Comparison of ENCODE assay signal across 11 cellular contexts in the genomic region with DNA sequence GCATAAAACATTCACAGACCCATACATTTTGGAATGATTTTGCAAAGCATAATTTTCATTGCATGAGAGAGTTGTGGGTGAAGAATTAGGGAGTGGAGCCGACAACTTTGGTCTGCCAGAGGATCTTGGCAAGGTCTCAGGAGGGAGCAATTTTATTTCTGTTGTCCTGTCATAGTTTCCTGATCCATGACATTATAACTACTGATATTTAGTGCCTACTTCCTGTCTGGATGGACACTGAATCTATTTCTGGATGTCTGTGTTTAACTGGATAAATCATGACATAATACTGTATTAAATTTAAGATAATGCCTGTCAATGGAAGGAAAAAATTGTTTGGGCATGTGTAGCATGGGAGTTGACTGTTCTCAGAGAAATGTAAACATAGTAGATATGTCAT. TPM values are rescaled to one million over a fixed set of nuclear protein-coding genes. Genes with fewer than 3 reads are reported as not detected.
A peak's percentile ranks its signal among the peaks of the same experiment; 100 is the strongest.
DNase-seq lines count a peak whose midpoint lies in the region; ATAC-seq, FAIRE-seq and TF ChIP-seq lines count a peak whose summit lies in the region.
"Had no signal": no experiment of that assay in that cellular context is flagged by ENCODE, and none has a peak within 500 bp of the region (broad histone marks: within the 10 kb centered on the region; RNA-seq: fewer than 3 reads in every experiment).

No MANE protein-coding gene starts in this region.

- H3K4me2 ChIP-seq in Loucy (ENCODE audit: low read depth, low read length, poor library complexity, severe bottlenecking): peak overlapping the region; percentile 81

- H3K9me2 ChIP-seq in Loucy (replicated peaks; ENCODE audit: low read depth, low read length): no peaks in the 10 kb centered on the region

- H3K36me3 ChIP-seq in Loucy (ENCODE audit: insufficient read depth, low read length): peaks cover 60% of the 10 kb centered on the region
- H3K36me3 ChIP-seq in bronchial epithelial cell (ENCODE audit: control insufficient read depth, insufficient read depth, low read length): no peaks in the 10 kb centered on the region

- peak overlapping the region; percentile 99 for H3K9ac ChIP-seq in Loucy (ENCODE audit: low read depth, low read length, poor library complexity, severe bottlenecking)

- peaks cover 18% of the 10 kb centered on the region for H3F3A ChIP-seq in Loucy (ENCODE audit: low read depth)

- DNase-seq in ELR (ENCODE audit: low read depth) (peak; percentile 51), bronchial epithelial cell (ENCODE audit: low read depth) (peak; percentile 55), skeletal muscle cell (ENCODE audit: low read depth) (no peak), Right ventricle myocardium superior (no peak)
- DNase-seq in activated CD4-positive, alpha-beta T cell treated with anti-CD3 and anti-CD28 coated beads, Interleukin-2, amount 50 U/mL, for 1 hour: no peak
- DNase-seq: effector CD8-positive, alpha-beta T cell; left ventricle myocardium superior; NCI-H774; trophoblast cell had no signal

- no peak for FAIRE-seq in bronchial epithelial cell (lab: Jason Lieb, UNC)

- H3K79me2 ChIP-seq in Loucy (ENCODE audit: insufficient read depth, low read length): peaks cover 88% of the 10 kb centered on the region

- ATAC-seq in Right ventricle myocardium superior (ENCODE audit: poor library complexity) (no peak), HG03457 (IDR thresholded peaks at IDR 0.05; ENCODE audit: unreplicated experiment) (no peak)
- ATAC-seq: left ventricle myocardium superior had no signal

- H4K20me1 ChIP-seq in Loucy (ENCODE audit: insufficient read depth, low read length, poor library complexity, severe bottlenecking): peaks cover 21% of the 10 kb centered on the region

- peak overlapping the region; percentile 87 for H3K4me3 ChIP-seq in Loucy (ENCODE audit: low read length, poor library complexity, severe bottlenecking)
- H3K4me3 ChIP-seq in bronchial epithelial cell (ENCODE audit: low read depth, low read length): no peak overlapping the region
- H3K4me3 ChIP-seq in skeletal muscle cell (ENCODE audit: low read depth, low read length): peak overlapping the region; percentile 87

- peaks cover 39% of the 10 kb centered on the region for H3K27me3 ChIP-seq in Loucy (ENCODE audit: insufficient read depth, low read length, poor library complexity, severe bottlenecking)
- H3K27me3 ChIP-seq in bronchial epithelial cell (ENCODE audit: control insufficient read depth, insufficient read depth, low read length): no peaks in the 10 kb centered on the region

- TF ChIP-seq CTCF in Loucy (conservative IDR thresholded peaks at IDR 0.05; ENCODE audit: low read length) (no peak), bronchial epithelial cell (IDR thresholded peaks at IDR 0.05; ENCODE audit: insufficient read depth, low read length, severe bottlenecking) (no peak)

- H3K9me3 ChIP-seq in Loucy (ENCODE audit: insufficient read depth, low read depth, low read length): no peaks in the 10 kb centered on the region

- peaks cover 49% of the 10 kb centered on the region for H3K4me1 ChIP-seq in Loucy (ENCODE audit: insufficient read depth, low read length, poor library complexity, severe bottlenecking)

- no peak overlapping the region for H2AFZ ChIP-seq in Loucy (ENCODE audit: low read length)

- intact Hi-C loops in Right ventricle myocardium superior (cut with DNase I): no loop called here

RNA-seq across cellular contexts. Expression of gene ITGA4, which starts 2.5 kb away (rescaled TPM):
- total RNA-seq in bronchial epithelial cell (under 0.01 and 0.79 TPM in 2 replicates), Right ventricle myocardium superior (0.89 TPM)

Comparison
In these comparisons a context has a peak if more than half of its experiments do, and no peak if none do; other contexts are left out.
1. DNase-seq: peak in ELR (single experiment) and bronchial epithelial cell (single experiment); none in skeletal muscle cell (single experiment), Right ventricle myocardium superior (single experiment) and activated CD4-positive, alpha-beta T cell treated with anti-CD3 and anti-CD28 coated beads, Interleukin-2, amount 50 U/mL, for 1 hour (single experiment).